ENCODE assay signal across 4 cellular contexts in the genomic region with DNA sequence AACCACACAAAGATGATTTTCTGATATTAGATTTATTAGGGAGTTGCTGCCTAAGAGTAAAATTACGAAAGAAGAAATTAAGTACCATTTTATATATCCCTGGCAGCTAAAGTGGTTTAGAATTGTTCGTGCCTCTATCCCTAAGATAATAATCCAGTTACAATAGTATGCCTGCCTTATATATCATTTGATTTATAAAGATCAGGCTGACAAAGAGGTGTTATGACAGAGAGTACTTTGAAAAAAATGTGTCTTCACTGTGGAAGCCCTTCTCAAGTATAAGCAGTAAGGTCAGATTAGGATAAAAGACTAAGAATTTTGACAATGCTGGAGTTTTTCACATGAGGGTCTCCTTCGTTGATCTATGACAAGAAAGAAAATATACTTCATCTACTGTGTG.
"Had no signal": no experiment of that assay in that cellular context is flagged by ENCODE, and none has a peak within 500 bp of the region (broad histone marks: within the 10 kb centered on the region; RNA-seq: fewer than 3 reads in every experiment).

No MANE protein-coding gene starts in this region.

- H2AFZ ChIP-seq: GM23248, GM23338 had no signal

- H3K4me1 ChIP-seq: HAP-1 had no signal

- H3K4me2 ChIP-seq: GM23338 had no signal

- H3K9me3 ChIP-seq: HAP-1 had no signal

- H3K27ac ChIP-seq: GM23248 had no signal

- ATAC-seq: GM23338, HCT116 had no signal

- H3K36me3 ChIP-seq: HAP-1 had no signal

- H3K9ac ChIP-seq: GM23248 had no signal

- H3K4me3 ChIP-seq: GM23248, GM23338, HAP-1 had no signal
